Comparison of ENCODE assay signal across 20 cellular contexts in the genomic region with DNA sequence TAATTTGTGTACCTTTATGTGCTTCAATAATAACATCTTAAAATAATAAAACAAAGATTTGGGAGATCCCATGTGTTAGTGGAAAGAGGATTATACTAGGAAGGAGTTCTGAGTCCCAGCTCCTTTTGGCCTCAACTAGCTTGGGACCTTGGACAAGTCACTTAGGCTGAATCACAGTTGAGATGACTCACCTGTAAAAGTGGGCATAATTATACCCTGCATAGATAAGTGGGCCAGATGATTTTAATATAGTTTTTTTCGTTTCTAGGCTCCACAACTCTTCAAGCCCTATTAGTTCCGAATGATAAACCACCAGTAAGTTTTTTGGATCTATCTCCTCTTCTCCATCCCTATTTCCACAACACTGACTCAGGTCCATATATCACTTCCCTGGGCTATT.
A peak's percentile ranks its signal among the peaks of the same experiment; 100 is the strongest.
DNase-seq lines count a peak whose midpoint lies in the region; ATAC-seq and TF ChIP-seq lines count a peak whose summit lies in the region.
"Had no signal": no experiment of that assay in that cellular context is flagged by ENCODE, and none has a peak within 500 bp of the region (broad histone marks: within the 10 kb centered on the region; RNA-seq: fewer than 3 reads in every experiment).

No MANE protein-coding gene starts in this region.

- no peak overlapping the region for H3K4me3 ChIP-seq in ACC112 (ENCODE audit: low read depth, low read length)
- H3K4me3 ChIP-seq: BLaER1, gastroesophageal sphincter, thoracic aorta had no signal

- H3K9me3 Mint-ChIP-seq in activated naive CD4-positive, alpha-beta T cell treated with anti-CD3 and anti-CD28 coated beads, Interleukin-2, amount 10 ng/mL, durations not matched to agents 7 days and 5 days, result no peaks in the 10 kb centered on the region
- H3K9me3 Mint-ChIP-seq: stimulated activated memory B cell treated with anti-CD40 and anti-IgM and Interleukin-4, amounts not matched to agents 10 μg/mL and 1 μg/mL and 100 μg/mL, for 72 hours had no signal

- peak; percentile 23 for DNase-seq in EL
- DNase-seq in foreskin keratinocyte, result no peak
- no peak for DNase-seq in COLO668 (lab: John Stamatoyannopoulos, UW; ENCODE audit: unreplicated experiment)
- no peak for DNase-seq in ureter (ENCODE audit: low spot score)
- no peak for DNase-seq in activated naive CD4-positive, alpha-beta T cell treated with anti-CD3 and anti-CD28 coated beads, Interleukin-2, amount 10 ng/mL, durations not matched to agents 7 days and 5 days
- DNase-seq: activated CD4-positive, alpha-beta T cell treated with anti-CD3 and anti-CD28 coated beads for 36 hours; activated CD8-positive, alpha-beta memory T cell treated with anti-CD3 and anti-CD28 coated beads, Interleukin-2, amount 10 ng/mL, durations not matched to agents 7 days and 5 days; activated effector memory CD4-positive, alpha-beta T cell treated with anti-CD3 and anti-CD28 coated beads, Interleukin-2, amount 50 U/mL, for 16 hours; left colon; midbrain; NCI-H1694 treated with DMSO at 0.1 percent for 48 hours; stimulated activated CD4-positive, alpha-beta T cell treated with anti-CD3 and anti-CD28 coated beads, Interleukin-15, amount 100 ng/mL, for 24 hours had no signal

- no peak overlapping the region for H3K4me3 Mint-ChIP-seq in activated naive CD4-positive, alpha-beta T cell treated with anti-CD3 and anti-CD28 coated beads, Interleukin-2, amount 10 ng/mL, durations not matched to agents 7 days and 5 days
- H3K4me3 Mint-ChIP-seq: activated CD4-positive, alpha-beta T cell treated with anti-CD3 and anti-CD28 coated beads for 36 hours; activated CD8-positive, alpha-beta memory T cell treated with anti-CD3 and anti-CD28 coated beads, Interleukin-2, amount 10 ng/mL, durations not matched to agents 7 days and 5 days; stimulated activated memory B cell treated with anti-CD40 and anti-IgM and Interleukin-4, amounts not matched to agents 10 μg/mL and 1 μg/mL and 100 μg/mL, for 72 hours had no signal

- no peaks in the 10 kb centered on the region for H3K36me3 ChIP-seq in ACC112 (ENCODE audit: insufficient read depth, low read length)
- H3K36me3 ChIP-seq: BLaER1, gastroesophageal sphincter, thoracic aorta had no signal

- H3K27me3 ChIP-seq in ACC112 (ENCODE audit: insufficient read depth, low read length) (no peaks in the 10 kb centered on the region), foreskin keratinocyte (no peaks in the 10 kb centered on the region)
- H3K27me3 ChIP-seq: gastroesophageal sphincter had no signal

- no peaks in the 10 kb centered on the region for H3K27me3 Mint-ChIP-seq in activated naive CD4-positive, alpha-beta T cell treated with anti-CD3 and anti-CD28 coated beads, Interleukin-2, amount 10 ng/mL, durations not matched to agents 7 days and 5 days
- H3K27me3 Mint-ChIP-seq: activated CD4-positive, alpha-beta T cell treated with anti-CD3 and anti-CD28 coated beads for 36 hours; activated CD8-positive, alpha-beta memory T cell treated with anti-CD3 and anti-CD28 coated beads, Interleukin-2, amount 10 ng/mL, durations not matched to agents 7 days and 5 days; stimulated activated memory B cell treated with anti-CD40 and anti-IgM and Interleukin-4, amounts not matched to agents 10 μg/mL and 1 μg/mL and 100 μg/mL, for 72 hours had no signal

- CTCF ChIA-PET in activated naive CD4-positive, alpha-beta T cell treated with anti-CD3 and anti-CD28 coated beads, Interleukin-2, amount 10 ng/mL, durations not matched to agents 7 days and 5 days (lab: Charles Lee), result no interaction called here

- H3K27ac Mint-ChIP-seq in activated naive CD4-positive, alpha-beta T cell treated with anti-CD3 and anti-CD28 coated beads, Interleukin-2, amount 10 ng/mL, durations not matched to agents 7 days and 5 days, result no peak overlapping the region
- H3K27ac Mint-ChIP-seq: activated CD4-positive, alpha-beta T cell treated with anti-CD3 and anti-CD28 coated beads for 36 hours; activated CD8-positive, alpha-beta memory T cell treated with anti-CD3 and anti-CD28 coated beads, Interleukin-2, amount 10 ng/mL, durations not matched to agents 7 days and 5 days; stimulated activated memory B cell treated with anti-CD40 and anti-IgM and Interleukin-4, amounts not matched to agents 10 μg/mL and 1 μg/mL and 100 μg/mL, for 72 hours had no signal

- no peak overlapping the region for H2AFZ ChIP-seq in ACC112 (ENCODE audit: low read length, unreplicated experiment)

- H3K4me1 ChIP-seq in ACC112 (ENCODE audit: control insufficient read depth, insufficient read depth, low read length, unreplicated experiment) (peaks cover 30% of the 10 kb centered on the region), foreskin keratinocyte (peaks cover 8% of the 10 kb centered on the region)
- H3K4me1 ChIP-seq: BLaER1, gastroesophageal sphincter had no signal

- H3K79me2 ChIP-seq in ACC112 (ENCODE audit: control insufficient read depth, insufficient read depth, low read length, unreplicated experiment), result no peaks in the 10 kb centered on the region

- H3K4me1 Mint-ChIP-seq in activated naive CD4-positive, alpha-beta T cell treated with anti-CD3 and anti-CD28 coated beads, Interleukin-2, amount 10 ng/mL, durations not matched to agents 7 days and 5 days, result no peaks in the 10 kb centered on the region
- H3K4me1 Mint-ChIP-seq: stimulated activated memory B cell treated with anti-CD40 and anti-IgM and Interleukin-4, amounts not matched to agents 10 μg/mL and 1 μg/mL and 100 μg/mL, for 72 hours had no signal

- H3K27ac ChIP-seq in ACC112 (ENCODE audit: low read depth, low read length) (peak overlapping the region; percentile 80), foreskin keratinocyte (no peak overlapping the region)
- H3K27ac ChIP-seq: BLaER1, gastroesophageal sphincter, thoracic aorta had no signal

- peaks cover 2% of the 10 kb centered on the region for H3K36me3 Mint-ChIP-seq in activated naive CD4-positive, alpha-beta T cell treated with anti-CD3 and anti-CD28 coated beads, Interleukin-2, amount 10 ng/mL, durations not matched to agents 7 days and 5 days

- no peak for TF ChIP-seq CTCF in foreskin keratinocyte (conservative IDR thresholded peaks at IDR 0.05)

- ATAC-seq in SK-N-SH treated with all-trans-retinoic acid at 6 μM for 48 hours, result peak; percentile 18; the same call in 2 of the 3 replicates
- peak; percentile 70 for ATAC-seq in foreskin keratinocyte
- no peak for ATAC-seq in GM19455 (IDR thresholded peaks at IDR 0.05; ENCODE audit: unreplicated experiment)
- ATAC-seq: activated CD8-positive, alpha-beta memory T cell treated with anti-CD3 and anti-CD28 coated beads, Interleukin-2, amount 10 ng/mL, durations not matched to agents 7 days and 5 days; gastroesophageal sphincter; HepG2; left colon; stimulated activated memory B cell treated with anti-CD40 and anti-IgM and Interleukin-4, amounts not matched to agents 10 μg/mL and 1 μg/mL and 100 μg/mL, for 72 hours had no signal

TF ChIP-seq in SK-N-SH treated with all-trans-retinoic acid at 6 μM for 48 hours, 23 proteins besides CTCF, POLR2A, EP300 and RAD21:
- TF ChIP-seq BACH2 (CRISPR knock-in tag; IDR thresholded peaks at IDR 0.05; ENCODE audit: borderline replicate concordance), result no peak
- TF ChIP-seq GLIS3 (CRISPR knock-in tag; IDR thresholded peaks at IDR 0.05), result no peak
- no peak for TF ChIP-seq ZC3H10 (CRISPR knock-in tag; IDR thresholded peaks at IDR 0.05)
- no peak for TF ChIP-seq CSDC2 (CRISPR knock-in tag; IDR thresholded peaks at IDR 0.05)
- no peak for TF ChIP-seq ZNF8 (CRISPR knock-in tag; IDR thresholded peaks at IDR 0.05)
- TF ChIP-seq PATZ1 (CRISPR knock-in tag; IDR thresholded peaks at IDR 0.05; ENCODE audit: borderline replicate concordance), result no peak
- TF ChIP-seq ISL1 (CRISPR knock-in tag; IDR thresholded peaks at IDR 0.05), result no peak
- TF ChIP-seq ZNF565 (CRISPR knock-in tag; conservative IDR thresholded peaks at IDR 0.05; ENCODE audit: low read depth), result no peak
- no peak for TF ChIP-seq ESRRG (CRISPR knock-in tag; IDR thresholded peaks at IDR 0.05)
